10 cellular contexts compared by ENCODE assay signal in the genomic region with DNA sequence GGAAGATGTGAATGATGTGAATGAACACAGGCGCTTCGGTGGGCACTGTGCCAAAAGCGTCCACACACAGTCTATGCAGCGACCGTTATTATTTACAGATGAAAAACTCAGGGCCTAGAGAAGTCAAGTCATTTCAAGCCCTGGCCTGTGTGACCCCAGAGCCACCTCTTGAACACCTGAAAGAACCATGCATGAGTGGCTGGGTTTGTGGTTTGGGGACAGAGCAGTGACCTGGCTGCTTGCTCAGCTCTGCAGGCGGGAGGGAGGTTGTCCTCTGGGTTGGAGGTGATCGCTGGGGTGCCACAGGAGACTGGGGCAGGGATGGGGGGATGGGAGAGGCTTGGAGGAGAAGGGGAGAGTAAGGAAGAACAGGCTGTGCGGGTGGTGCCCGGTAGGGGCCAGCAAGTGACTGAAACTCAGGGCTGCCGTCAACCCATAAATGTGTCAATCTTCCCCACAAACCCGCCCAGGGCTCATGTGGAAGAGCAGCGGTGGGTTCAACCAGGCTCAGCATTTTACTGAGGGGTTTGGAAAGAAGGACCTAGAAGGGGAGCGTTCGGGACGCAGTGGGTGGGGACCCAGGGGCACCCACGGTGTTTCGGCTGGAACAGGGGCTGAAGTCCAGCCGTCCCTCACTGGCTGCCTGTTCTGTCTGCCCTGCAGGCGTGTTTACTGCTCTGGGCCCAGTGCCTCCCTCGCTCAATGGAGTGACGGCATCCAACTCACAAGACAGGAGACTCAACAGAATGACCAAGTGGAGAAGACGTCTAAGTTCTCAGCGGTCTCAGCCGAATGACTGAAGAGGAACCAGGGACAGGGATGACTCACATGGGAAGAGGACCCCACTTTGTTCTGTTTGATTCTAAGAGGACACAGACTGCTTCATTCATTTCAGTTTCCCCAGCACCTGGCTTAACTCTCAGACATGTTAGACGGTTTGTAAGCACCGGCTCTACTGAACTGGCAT.
DNase-seq lines count a peak whose midpoint lies in the region; ATAC-seq, FAIRE-seq and TF ChIP-seq lines count a peak whose summit lies in the region.
"Had no signal": no experiment of that assay in that cellular context is flagged by ENCODE, and none has a peak within 500 bp of the region (broad histone marks: within the 10 kb centered on the region; RNA-seq: fewer than 3 reads in every experiment).

No MANE protein-coding gene starts in this region.

- 0 out of 2 replicates have a peak, but pooled peaks have one; percentile 2 for TF ChIP-seq RAD21 in GM12878 (IDR thresholded peaks at IDR 0.05; ENCODE audit: insufficient read depth, low read depth, low read length)

- H4K20me1 ChIP-seq in GM12878 (ENCODE audit: control insufficient read depth, insufficient read depth) = no peaks in the 10 kb centered on the region

- H3K9me3 Mint-ChIP-seq in T-cell (no peaks in the 10 kb centered on the region), Caco-2 (ENCODE audit: unreplicated experiment) (no peaks in the 10 kb centered on the region), progenitor cell of endocrine pancreas (ENCODE audit: low read depth) (no peaks in the 10 kb centered on the region)

- no peaks in the 10 kb centered on the region for H3K9me3 ChIP-seq in GM12878 (replicated peaks; ENCODE audit: control insufficient read depth, insufficient read depth, low read length)
- H3K9me3 ChIP-seq in Caco-2 = no peaks in the 10 kb centered on the region
- H3K9me3 ChIP-seq: neutrophil had no signal

- H3K27me3 Mint-ChIP-seq in T-cell (no peaks in the 10 kb centered on the region), Caco-2 (ENCODE audit: insufficient read depth, unreplicated experiment) (no peaks in the 10 kb centered on the region), progenitor cell of endocrine pancreas (no peaks in the 10 kb centered on the region)

- TF ChIP-seq POLR2A in GM12878 (IDR thresholded peaks at IDR 0.05; ENCODE audit: low read depth, low read length) = no peak

- H3K27me3 ChIP-seq in GM12878 (replicated peaks in 1 of 2; ENCODE audit: control insufficient read depth in 2 of 2, insufficient read depth in 2 of 2, low read length in 1 of 2) (peaks cover 0 to 3% of the 10 kb centered on the region in 2 experiments; a peak in 2 of 4 replicates), Caco-2 (replicated peaks; ENCODE audit: control insufficient read depth, insufficient read depth, low read length) (no peaks in the 10 kb centered on the region)
- H3K27me3 ChIP-seq: neutrophil had no signal

- DNase-seq in GM10266 (ENCODE audit: extremely low spot score) = peak; percentile 78
- peak; percentile 65 for DNase-seq in GM19240 (ENCODE audit: insufficient read length, low spot score)
- DNase-seq in GM12878 (ENCODE audit: low read depth, low spot score) = peak; percentile 54
- DNase-seq in T-cell = no peak
- no peak for DNase-seq in Caco-2
- DNase-seq in NCI-H345 (lab: John Stamatoyannopoulos, UW) = no peak
- DNase-seq in progenitor cell of endocrine pancreas (ENCODE audit: low spot score, unreplicated experiment) = no peak
- DNase-seq: NCI-H1417 had no signal

- H3K79me2 ChIP-seq in GM12878 (ENCODE audit: control insufficient read depth, insufficient read depth, low read length) = no peaks in the 10 kb centered on the region

- peak; percentile 89 for FAIRE-seq in GM12878 (lab: Jason Lieb, UNC)

- peak; percentile 88 for ATAC-seq in HG03039 (IDR thresholded peaks at IDR 0.05; ENCODE audit: unreplicated experiment)
- ATAC-seq in GM12878 = peak; percentile 94
- ATAC-seq in T-cell (replicated peaks in 1 of 4) = no peak

- CTCF ChIA-PET in GM12878 (lab: Yijun Ruan, JAX) (no interaction called here), T-cell (lab: Charles Lee) (no interaction called here), Caco-2 (lab: Charles Lee) (interaction anchor here (0.8 to 1.8 kb wide), 2 partner anchors 30 kb away, joined by 3 to 19 read pairs; no protein-coding TSS in a partner anchor)

- H3K4me3 ChIP-seq in GM12878 = peak overlapping the region; percentile 30; the same call in 1 of the 2 replicates
- no peak overlapping the region for H3K4me3 ChIP-seq in Caco-2 (ENCODE audit: low read depth, low read length)

- TF ChIP-seq CTCF in GM10266 (IDR thresholded peaks at IDR 0.05; ENCODE audit: control insufficient read depth, insufficient read depth, low read depth, missing control alignments) (no peak), GM12878 (IDR thresholded peaks at IDR 0.05 in 2 of 3, conservative IDR thresholded peaks at IDR 0.05 in 1 of 3; ENCODE audit: control insufficient read depth in 2 of 3, extremely low read depth in 1 of 3, insufficient read depth in 1 of 3, low read depth in 3 of 3, low read length in 3 of 3) (no peak), Caco-2 (IDR thresholded peaks at IDR 0.05; ENCODE audit: insufficient read depth in 1 of 2, low read depth in 1 of 2, low read length in 1 of 2, severe bottlenecking in 1 of 2, unreplicated experiment in 1 of 2) (no peak), progenitor cell of endocrine pancreas (IDR thresholded peaks at IDR 0.05; ENCODE audit: unreplicated experiment) (no peak)

- 10% methylated on average over 25 of the region's 26 CpGs for WGBS in GM12878 (ENCODE audit: insufficient coverage, insufficient replicate concordance, low lambda C conversion rate, missing lambda C conversion rate)

- no peak for TF ChIP-seq EP300 in GM12878 (IDR thresholded peaks at IDR 0.05; ENCODE audit: borderline replicate concordance in 1 of 2, control insufficient read depth in 1 of 2, low read depth in 2 of 2, low read length in 2 of 2)

- intact Hi-C loops in GM12878 (cut with micrococcal nuclease; ENCODE audit: unreplicated experiment) (loop anchor here (1.0 kb wide), 1 partner anchor 30 kb away; no protein-coding TSS in a partner anchor), Caco-2 (cut with micrococcal nuclease; ENCODE audit: unreplicated experiment) (no loop called here)

- H3K4me2 ChIP-seq in GM12878 (ENCODE audit: control insufficient read depth, insufficient read depth) = peak overlapping the region; percentile 70

- peak overlapping the region in 1 of 2 donors; percentile 9 for H3K27ac Mint-ChIP-seq in T-cell
- no peak overlapping the region for H3K27ac Mint-ChIP-seq in Caco-2 (ENCODE audit: unreplicated experiment)
- no peak overlapping the region for H3K27ac Mint-ChIP-seq in progenitor cell of endocrine pancreas

- H2AFZ ChIP-seq in GM12878 (ENCODE audit: control insufficient read depth, low read depth, low read length) = peak overlapping the region; percentile 21; the same call in 1 of the 2 replicates

- H3K4me1 ChIP-seq in GM12878 (ENCODE audit: control insufficient read depth, insufficient read depth, low read length) (peaks cover 23% of the 10 kb centered on the region), Caco-2 (no peaks in the 10 kb centered on the region)

- SMC1A ChIA-PET in GM12878 (lab: Charles Lee; ENCODE audit: uncharacterized antibody, unreplicated experiment) = interaction anchor here (1.4 kb wide), 1 partner anchor 30 kb away, joined by 3 read pairs; no protein-coding TSS in a partner anchor

- no TSS peak for BruUV-seq in GM12878 (replicated peaks; lab: Mats Ljungman, UMichigan)
- no TSS peak for BruUV-seq in Caco-2 (replicated peaks; lab: Mats Ljungman, UMichigan)

- H3K36me3 Mint-ChIP-seq in T-cell (peaks cover 58% of the 10 kb centered on the region), Caco-2 (ENCODE audit: insufficient read depth, unreplicated experiment) (peaks cover 63% of the 10 kb centered on the region), progenitor cell of endocrine pancreas (ENCODE audit: insufficient read depth) (peaks cover 15% of the 10 kb centered on the region)

- H3K4me1 Mint-ChIP-seq in T-cell (peaks cover 20 to 36% (median 24%) of the 10 kb centered on the region in 3 donors), Caco-2 (ENCODE audit: low read depth, unreplicated experiment) (peaks cover 24% of the 10 kb centered on the region), progenitor cell of endocrine pancreas (ENCODE audit: low read depth) (peaks cover 4% of the 10 kb centered on the region)

- RAD21 ChIA-PET in GM12878 (lab: Charles Lee; ENCODE audit: unreplicated experiment) = no interaction called here

- peak overlapping the region in 1 of 3 donors; percentile 44 for H3K4me3 Mint-ChIP-seq in T-cell
- H3K4me3 Mint-ChIP-seq in Caco-2 (ENCODE audit: unreplicated experiment) = no peak overlapping the region
- H3K4me3 Mint-ChIP-seq in progenitor cell of endocrine pancreas (ENCODE audit: low read depth) = no peak overlapping the region

- POLR2A ChIA-PET in GM12878 (lab: Charles Lee) (no interaction called here), T-cell (lab: Charles Lee) (no interaction called here), Caco-2 (lab: Charles Lee) (no interaction called here)

- H3K36me3 ChIP-seq in GM12878 (ENCODE audit: control insufficient read depth in 2 of 2, insufficient read depth in 2 of 2, low read length in 1 of 2) (no peaks in the 10 kb centered on the region), Caco-2 (ENCODE audit: control insufficient read depth, insufficient read depth, low read length) (no peaks in the 10 kb centered on the region; the same call in 1 of the 2 replicates)

- H3K9ac ChIP-seq in GM12878 (ENCODE audit: control insufficient read depth, insufficient read depth, low read length) = no peak overlapping the region

- in situ Hi-C loops in GM12878 (cut with MboI) = loop anchor here (10.0 kb wide), 1 partner anchor 1577 kb away; no protein-coding TSS in a partner anchor

- peak overlapping the region; percentile 60 for H3K27ac ChIP-seq in GM12878 (ENCODE audit: control insufficient read depth, insufficient read depth)
- H3K27ac ChIP-seq: neutrophil had no signal

TF ChIP-seq in GM12878, 131 proteins besides CTCF, POLR2A, EP300 and RAD21 (continues in another document):
- no peak for TF ChIP-seq MTA2 (IDR thresholded peaks at IDR 0.05; ENCODE audit: low read depth)
- TF ChIP-seq ZSCAN29 (IDR thresholded peaks at IDR 0.05) = no peak
- no peak for TF ChIP-seq ZNF24 (IDR thresholded peaks at IDR 0.05)
- TF ChIP-seq MEF2A (IDR thresholded peaks at IDR 0.05; ENCODE audit: insufficient read depth, low read depth, low read length) = peak; percentile 91
- no peak for TF ChIP-seq RB1 (IDR thresholded peaks at IDR 0.05; ENCODE audit: borderline replicate concordance)
- TF ChIP-seq HDAC2 (IDR thresholded peaks at IDR 0.05) = no peak
- no peak for TF ChIP-seq SMC3 (IDR thresholded peaks at IDR 0.05; ENCODE audit: borderline replicate concordance, low read length)
- peak; percentile 82 for TF ChIP-seq JUNB (IDR thresholded peaks at IDR 0.05)
- TF ChIP-seq KAT2A (conservative IDR thresholded peaks at IDR 0.05; ENCODE audit: control insufficient read depth, low read depth, low read length) = no peak
- peak; percentile 67; the same call in 1 of the 2 replicates for TF ChIP-seq MTA3 (IDR thresholded peaks at IDR 0.05; ENCODE audit: borderline replicate concordance, low read length)

Comparison
In these comparisons a context has a peak if more than half of its experiments do, and no peak if none do; other contexts are left out.
1. DNase-seq: peak in GM10266 (single experiment), GM19240 (single experiment) and GM12878 (single experiment); none in T-cell (0 of 34), Caco-2 (0 of 2), NCI-H345 (single experiment) and progenitor cell of endocrine pancreas (single experiment).
2. ATAC-seq: peak in HG03039 (single experiment) and GM12878 (single experiment); none in T-cell (0 of 4).